ENCODE assay signal across 22 cellular contexts in genomic region chr4:101237773-101238172, GRCh38.
DNase-seq lines count a peak whose midpoint lies in the region; ATAC-seq, FAIRE-seq and TF ChIP-seq lines count a peak whose summit lies in the region.
"Had no signal": no experiment of that assay in that cellular context is flagged by ENCODE, and none has a peak within 500 bp of the region (broad histone marks: within the 10 kb centered on the region; RNA-seq: fewer than 3 reads in every experiment).

No MANE protein-coding gene starts in this region.

- H2AFZ ChIP-seq in HCT116 (ENCODE audit: low read depth, low read length, poor library complexity, severe bottlenecking), result no peak overlapping the region

- CTCF ChIA-PET in A549 (lab: Yijun Ruan, JAX), result no interaction called here
- CTCF ChIA-PET in HCT116 (lab: Charles Lee), result no interaction called here
- CTCF ChIA-PET in Caco-2 (lab: Charles Lee), result no interaction called here

- TF ChIP-seq CTCF in A549 (IDR thresholded peaks at IDR 0.05), result no peak
- TF ChIP-seq CTCF in HCT116 (IDR thresholded peaks at IDR 0.05 in 2 of 3, conservative IDR thresholded peaks at IDR 0.05 in 1 of 3; ENCODE audit: borderline replicate concordance in 1 of 3, insufficient read depth in 1 of 3, low read depth in 2 of 3, low read length in 2 of 3), result no peak
- TF ChIP-seq CTCF in chondrocyte (IDR thresholded peaks at IDR 0.05), result no peak
- no peak for TF ChIP-seq CTCF in psoas muscle (IDR thresholded peaks at IDR 0.05)
- no peak for TF ChIP-seq CTCF in Caco-2 (IDR thresholded peaks at IDR 0.05; ENCODE audit: insufficient read depth in 1 of 2, low read depth in 1 of 2, low read length in 1 of 2, severe bottlenecking in 1 of 2, unreplicated experiment in 1 of 2)

- no peak overlapping the region for H3K9ac ChIP-seq in HCT116 (ENCODE audit: low read length)
- H3K9ac ChIP-seq: BLaER1 had no signal

- intact Hi-C loops in HCT116 (cut with micrococcal nuclease) (loop anchor here (5.0 kb wide), 1 partner anchor 110 kb away; the partner anchor contains the start of gene PPP3CA), psoas muscle (cut with DNase I) (loop anchor here in 1 of 2 donors (5.0 kb wide), 1 partner anchor 110 kb away; the partner anchor contains the start of gene PPP3CA), right cardiac atrium (cut with DNase I) (no loop called here), Caco-2 (cut with micrococcal nuclease; ENCODE audit: unreplicated experiment) (no loop called here)

- H3K4me2 ChIP-seq in A549 (peak overlapping the region; percentile 65; the same call in 2 of the 3 replicates), HCT116 (ENCODE audit: low read length) (peak overlapping the region; percentile 54)
- H3K4me2 ChIP-seq: BLaER1 had no signal

- H3K27ac Mint-ChIP-seq in chondrocyte (ENCODE audit: unreplicated experiment) (peak overlapping the region; percentile 27), Caco-2 (ENCODE audit: unreplicated experiment) (no peak overlapping the region)

- no TSS peak for BruUV-seq in HCT116 (replicated peaks; lab: Mats Ljungman, UMichigan)
- no TSS peak for BruUV-seq in Caco-2 (replicated peaks; lab: Mats Ljungman, UMichigan)

- no peaks in the 10 kb centered on the region for H3K27me3 Mint-ChIP-seq in chondrocyte (ENCODE audit: low read depth)
- H3K27me3 Mint-ChIP-seq in Caco-2 (ENCODE audit: insufficient read depth, unreplicated experiment), result no peaks in the 10 kb centered on the region
- H3K27me3 Mint-ChIP-seq: CD4-positive, alpha-beta memory T cell had no signal

- H3K9me3 ChIP-seq in A549 (no peaks in the 10 kb centered on the region), HCT116 (ENCODE audit: control insufficient read depth in 1 of 2, insufficient read depth in 1 of 2, low read depth in 1 of 2, low read length in 2 of 2) (no peaks in the 10 kb centered on the region), psoas muscle (no peaks in the 10 kb centered on the region), right cardiac atrium (ENCODE audit: control insufficient read depth, low read length) (no peaks in the 10 kb centered on the region), Caco-2 (no peaks in the 10 kb centered on the region)
- H3K9me3 ChIP-seq: BLaER1 had no signal

- H3K4me1 Mint-ChIP-seq in chondrocyte (ENCODE audit: low read depth) (peaks cover 41% of the 10 kb centered on the region), Caco-2 (ENCODE audit: low read depth, unreplicated experiment) (peaks cover 5% of the 10 kb centered on the region)

- H3K4me3 ChIP-seq in A549 (no peak overlapping the region), HCT116 (replicated peaks in 1 of 2; ENCODE audit: low read depth in 1 of 2, low read length in 2 of 2) (no peak overlapping the region), psoas muscle (no peak overlapping the region), right cardiac atrium (ENCODE audit: low read length) (no peak overlapping the region), Caco-2 (ENCODE audit: low read depth, low read length) (no peak overlapping the region)
- H3K4me3 ChIP-seq: BLaER1, K562 had no signal

- H3K9me2 ChIP-seq in HCT116 (ENCODE audit: insufficient read depth), result no peaks in the 10 kb centered on the region

- no peaks in the 10 kb centered on the region for H3K36me3 ChIP-seq in HCT116 (ENCODE audit: control insufficient read depth in 1 of 2, insufficient read depth in 2 of 2, low read length in 2 of 2)
- no peaks in the 10 kb centered on the region for H3K36me3 ChIP-seq in psoas muscle (ENCODE audit: insufficient read depth in 1 of 2, low read depth in 1 of 2)
- H3K36me3 ChIP-seq in Caco-2 (ENCODE audit: control insufficient read depth, insufficient read depth, low read length), result no peaks in the 10 kb centered on the region
- H3K36me3 ChIP-seq: BLaER1 had no signal

- H3K27me3 ChIP-seq in HCT116 (ENCODE audit: insufficient read depth, low read length) (no peaks in the 10 kb centered on the region), psoas muscle (ENCODE audit: insufficient read depth in 3 of 3, low read length in 2 of 3) (no peaks in the 10 kb centered on the region), right cardiac atrium (ENCODE audit: control insufficient read depth, insufficient read depth) (no peaks in the 10 kb centered on the region), Caco-2 (replicated peaks; ENCODE audit: control insufficient read depth, insufficient read depth, low read length) (no peaks in the 10 kb centered on the region)
- H3K27me3 ChIP-seq: BLaER1 had no signal

- RAD21 ChIA-PET in HCT116 (lab: Charles Lee; ENCODE audit: low non-redundant PET in 1 of 2, low total read pairs in 2 of 2, uncharacterized antibody in 2 of 2, unreplicated experiment in 2 of 2), result no interaction called here

- peaks cover 96% of the 10 kb centered on the region for H3K79me2 ChIP-seq in HCT116 (ENCODE audit: insufficient read depth, low read length)

- H3K36me3 Mint-ChIP-seq in chondrocyte (ENCODE audit: low read depth) (no peaks in the 10 kb centered on the region), Caco-2 (ENCODE audit: insufficient read depth, unreplicated experiment) (no peaks in the 10 kb centered on the region)
- H3K36me3 Mint-ChIP-seq: CD4-positive, alpha-beta memory T cell had no signal

- WGBS in A549 (ENCODE audit: missing lambda C conversion rate), result 96% methylated on average over 3 of the region's 3 CpGs
- 94 to 95% (median 95%) methylated on average over 3 of the region's 3 CpGs for WGBS in psoas muscle, 3 donors
- 96% methylated on average over 3 of the region's 3 CpGs for WGBS in right cardiac atrium

- ATAC-seq in A549 (peak in 1 of 2 experiments; percentile 44; a peak in 2 of 6 replicates), HCT116 (peak; percentile 88), psoas muscle (peak; percentile 37 to 75 (median 44)), HG02852 (IDR thresholded peaks at IDR 0.05; ENCODE audit: unreplicated experiment) (no peak), right cardiac atrium (no peak)
- ATAC-seq: K562, Panc1, SK-N-SH treated with all-trans-retinoic acid at 6 μM for 48 hours had no signal

- H3K4me3 Mint-ChIP-seq in chondrocyte (ENCODE audit: unreplicated experiment) (no peak overlapping the region), Caco-2 (ENCODE audit: unreplicated experiment) (no peak overlapping the region)
- H3K4me3 Mint-ChIP-seq: CD4-positive, alpha-beta memory T cell had no signal

- FAIRE-seq in A549 (lab: Jason Lieb, UNC), result no peak
- FAIRE-seq: GM12891, K562 had no signal

- TF ChIP-seq POLR2A in A549 (IDR thresholded peaks at IDR 0.05; ENCODE audit: low read length), result no peak
- TF ChIP-seq POLR2A in HCT116 (IDR thresholded peaks at IDR 0.05; ENCODE audit: borderline replicate concordance, extremely low read depth, insufficient read depth, insufficient read length), result no peak

- POLR2A ChIA-PET in A549 (lab: Yijun Ruan, JAX) (no interaction called here), HCT116 (lab: Charles Lee) (interaction anchor here (1.0 kb wide), 1 partner anchor 15 kb away, joined by 3 read pairs; no protein-coding TSS in a partner anchor), Caco-2 (lab: Charles Lee) (no interaction called here)

- peaks cover 64% of the 10 kb centered on the region for H3K4me1 ChIP-seq in A549
- peaks cover 58 to 62% of the 10 kb centered on the region in 2 experiments for H3K4me1 ChIP-seq in HCT116 (ENCODE audit: control insufficient read depth in 1 of 2, insufficient read depth in 2 of 2, low read length in 2 of 2)
- peaks cover 33% of the 10 kb centered on the region for H3K4me1 ChIP-seq in psoas muscle
- no peaks in the 10 kb centered on the region for H3K4me1 ChIP-seq in right cardiac atrium (ENCODE audit: control insufficient read depth, insufficient read depth, low read length)
- H3K4me1 ChIP-seq in Caco-2, result no peaks in the 10 kb centered on the region
- H3K4me1 ChIP-seq: BLaER1 had no signal

- H3K9me3 Mint-ChIP-seq in chondrocyte (ENCODE audit: low read depth) (no peaks in the 10 kb centered on the region), Caco-2 (ENCODE audit: unreplicated experiment) (no peaks in the 10 kb centered on the region)
- H3K9me3 Mint-ChIP-seq: CD4-positive, alpha-beta memory T cell had no signal

- H3K27ac ChIP-seq in A549 (0 out of 6 replicates have a peak overlapping the region, but pooled peaks of 1 of the 2 experiments have one; percentile 16), HCT116 (ENCODE audit: low read depth, low read length) (peak overlapping the region; percentile 75; the same call in 1 of the 2 replicates), psoas muscle (no peak overlapping the region), right cardiac atrium (ENCODE audit: low read length) (no peak overlapping the region)
- H3K27ac ChIP-seq: BLaER1 had no signal

- H4K20me1 ChIP-seq in HCT116 (ENCODE audit: insufficient read depth), result no peaks in the 10 kb centered on the region

- DNase-seq in A549 (ENCODE audit: low read depth in 1 of 2, low spot score in 1 of 2) (no peak), HCT116 (ENCODE audit: low read depth, low spot score) (peak; percentile 49), chondrocyte (ENCODE audit: low spot score) (no peak), psoas muscle (no peak), right cardiac atrium (no peak), Caco-2 (no peak)
- DNase-seq: ACHN; CD4-positive, alpha-beta memory T cell; DND-41; GOT3; HCEC 1CT; NCI-H1092; NCI-H1436; NCI-H187 treated with DMSO at 0.1 percent for 48 hours; NCI-H774; T-helper 1 cell had no signal

- TF ChIP-seq RAD21 in A549 (conservative IDR thresholded peaks at IDR 0.05 in 1 of 2, IDR thresholded peaks at IDR 0.05 in 1 of 2), result no peak
- no peak for TF ChIP-seq RAD21 in HCT116 (IDR thresholded peaks at IDR 0.05; ENCODE audit: low read depth)

- no peak for TF ChIP-seq EP300 in A549 (IDR thresholded peaks at IDR 0.05)

TF ChIP-seq in A549, 52 proteins besides CTCF, POLR2A, EP300 and RAD21 (continues in another document):
- TF ChIP-seq GATA3 (IDR thresholded peaks at IDR 0.05; ENCODE audit: borderline replicate concordance), result no peak
- no peak for TF ChIP-seq KDM5A (IDR thresholded peaks at IDR 0.05)
- TF ChIP-seq BHLHE40 (IDR thresholded peaks at IDR 0.05; ENCODE audit: low read depth, low read length), result no peak

TF ChIP-seq in HCT116, 20 proteins besides CTCF, POLR2A, EP300 and RAD21:
- TF ChIP-seq CBX3 (IDR thresholded peaks at IDR 0.05; ENCODE audit: low read depth), result no peak
- TF ChIP-seq JUND (IDR thresholded peaks at IDR 0.05), result 0 out of 2 replicates have a peak, but pooled peaks have one; percentile 32

Comparison
In these comparisons a context has a peak if more than half of its experiments do, and no peak if none do; other contexts are left out.
1. ATAC-seq: peak in HCT116 (single experiment) and psoas muscle (4 of 4); none in HG02852 (single experiment) and right cardiac atrium (0 of 2).